ENCODE assay signal across 13 cellular contexts in genomic region chr10:61978965-61979364, GRCh38.
DNase-seq lines count a peak whose midpoint lies in the region; ATAC-seq and TF ChIP-seq lines count a peak whose summit lies in the region.
"Had no signal": no experiment of that assay in that cellular context is flagged by ENCODE, and none has a peak within 500 bp of the region (broad histone marks: within the 10 kb centered on the region; RNA-seq: fewer than 3 reads in every experiment).

No MANE protein-coding gene starts in this region.

- no peak for TF ChIP-seq POLR2A in breast epithelium (IDR thresholded peaks at IDR 0.05)

- H3K36me3 ChIP-seq in colonic mucosa (no peaks in the 10 kb centered on the region), breast epithelium (no peaks in the 10 kb centered on the region)
- H3K36me3 ChIP-seq in effector memory CD4-positive, alpha-beta T cell (ENCODE audit: control insufficient read depth, insufficient read depth, low read length): no peaks in the 10 kb centered on the region
- H3K36me3 ChIP-seq: Peyer's patch had no signal

- peak; percentile 17 for TF ChIP-seq CTCF in GM10248 (IDR thresholded peaks at IDR 0.05; ENCODE audit: control extremely low read depth, extremely low read depth, low read depth, missing control alignments)
- peak; percentile 13 for TF ChIP-seq CTCF in colonic mucosa (IDR thresholded peaks at IDR 0.05)
- TF ChIP-seq CTCF in breast epithelium (IDR thresholded peaks at IDR 0.05): no peak

- H3K27me3 ChIP-seq in colonic mucosa: no peaks in the 10 kb centered on the region
- H3K27me3 ChIP-seq in effector memory CD4-positive, alpha-beta T cell (replicated peaks; ENCODE audit: control insufficient read depth, insufficient read depth, low read length, poor library complexity, severe bottlenecking): no peaks in the 10 kb centered on the region
- H3K27me3 ChIP-seq in breast epithelium: no peaks in the 10 kb centered on the region
- H3K27me3 ChIP-seq: dorsolateral prefrontal cortex, Peyer's patch, spleen had no signal

- no peak for DNase-seq in GM10248 (ENCODE audit: extremely low spot score)
- peak; percentile 28 for DNase-seq in KBM-7
- DNase-seq in colonic mucosa: no peak
- DNase-seq in natural killer cell treated with Interleukin-12 subunit alpha and Interleukin-12 subunit beta and Interleukin-15 and Interleukin-18, amount 100 ng/mL, for 72 hours (ENCODE audit: low spot score): no peak
- DNase-seq in effector memory CD4-positive, alpha-beta T cell: no peak
- DNase-seq in breast epithelium (ENCODE audit: low spot score in 2 of 2): no peak
- DNase-seq: activated naive CD4-positive, alpha-beta T cell; DND-41; dorsolateral prefrontal cortex; NCI-H1417 treated with DMSO at 0.1 percent for 48 hours; spleen had no signal

- in situ Hi-C loops in KBM-7 (cut with MboI; ENCODE audit: low pct_unique_long_range_greater_than_20kb, low sequenced_read_pairs): no loop called here

- H3K27ac Mint-ChIP-seq in natural killer cell treated with Interleukin-12 subunit alpha and Interleukin-12 subunit beta and Interleukin-15 and Interleukin-18, amount 100 ng/mL, for 72 hours: peak overlapping the region; percentile 18 to 48

- peaks cover 25 to 34% of the 10 kb centered on the region in 2 donors for H3K4me1 Mint-ChIP-seq in natural killer cell treated with Interleukin-12 subunit alpha and Interleukin-12 subunit beta and Interleukin-15 and Interleukin-18, amount 100 ng/mL, for 72 hours (ENCODE audit: low read depth in 2 of 2)

- intact Hi-C loops in colonic mucosa (cut with DNase I) (no loop called here), breast epithelium (cut with DNase I; ENCODE audit: low total_unique reads) (no loop called here)

- no peaks in the 10 kb centered on the region for H3K27me3 Mint-ChIP-seq in natural killer cell treated with Interleukin-12 subunit alpha and Interleukin-12 subunit beta and Interleukin-15 and Interleukin-18, amount 100 ng/mL, for 72 hours

- POLR2A ChIA-PET in GM10248 (lab: Yijun Ruan, JAX): no interaction called here

- CTCF ChIA-PET in GM10248 (lab: Yijun Ruan, JAX): interaction anchor here (0.9 to 1.0 kb wide), 4 partner anchors 8 to 64 kb away, joined by 3 to 5 read pairs (median 3); no protein-coding TSS in a partner anchor

- H3K4me1 ChIP-seq in colonic mucosa: peaks cover 10% of the 10 kb centered on the region
- H3K4me1 ChIP-seq in effector memory CD4-positive, alpha-beta T cell (ENCODE audit: control insufficient read depth, insufficient read depth, low read length, poor library complexity, severe bottlenecking): no peaks in the 10 kb centered on the region
- peaks cover 0 to 4% of the 10 kb centered on the region in 2 donors for H3K4me1 ChIP-seq in breast epithelium

- no peak overlapping the region for H3K4me3 ChIP-seq in colonic mucosa
- H3K4me3 ChIP-seq in effector memory CD4-positive, alpha-beta T cell (ENCODE audit: insufficient read depth, low read depth, low read length, poor library complexity, severe bottlenecking): no peak overlapping the region
- H3K4me3 ChIP-seq in breast epithelium: no peak overlapping the region
- H3K4me3 ChIP-seq: dorsolateral prefrontal cortex, Peyer's patch, spleen had no signal

- H3K4me3 Mint-ChIP-seq in natural killer cell treated with Interleukin-12 subunit alpha and Interleukin-12 subunit beta and Interleukin-15 and Interleukin-18, amount 100 ng/mL, for 72 hours: no peak overlapping the region

- H3K27ac ChIP-seq in colonic mucosa (no peak overlapping the region), breast epithelium (no peak overlapping the region)
- no peak overlapping the region for H3K27ac ChIP-seq in effector memory CD4-positive, alpha-beta T cell (ENCODE audit: insufficient read depth, low read length, poor library complexity, severe bottlenecking)

- H3K36me3 Mint-ChIP-seq in natural killer cell treated with Interleukin-12 subunit alpha and Interleukin-12 subunit beta and Interleukin-15 and Interleukin-18, amount 100 ng/mL, for 72 hours: peaks cover 16% of the 10 kb centered on the region

- H3K9me3 Mint-ChIP-seq in natural killer cell treated with Interleukin-12 subunit alpha and Interleukin-12 subunit beta and Interleukin-15 and Interleukin-18, amount 100 ng/mL, for 72 hours: no peaks in the 10 kb centered on the region

- no peak overlapping the region for H3K9ac ChIP-seq in colonic mucosa (ENCODE audit: low read depth in 2 of 2, low read length in 2 of 2)

- ATAC-seq in natural killer cell treated with Interleukin-12 subunit alpha and Interleukin-12 subunit beta and Interleukin-15 and Interleukin-18, amount 100 ng/mL, for 72 hours: no peak
- ATAC-seq in GM18909 (IDR thresholded peaks at IDR 0.05; ENCODE audit: poor library complexity, unreplicated experiment): no peak

- H3K9me3 ChIP-seq in colonic mucosa (no peaks in the 10 kb centered on the region), breast epithelium (no peaks in the 10 kb centered on the region)
- no peaks in the 10 kb centered on the region for H3K9me3 ChIP-seq in effector memory CD4-positive, alpha-beta T cell (ENCODE audit: control insufficient read depth, low read length)

Comparison
In these comparisons a context has a peak if more than half of its experiments do, and no peak if none do; other contexts are left out.
1. CTCF ChIP-seq: peak in GM10248 (single experiment) and colonic mucosa (single experiment); none in breast epithelium (0 of 3).